Comparison of ENCODE assay signal across 15 cellular contexts in the genomic region with DNA sequence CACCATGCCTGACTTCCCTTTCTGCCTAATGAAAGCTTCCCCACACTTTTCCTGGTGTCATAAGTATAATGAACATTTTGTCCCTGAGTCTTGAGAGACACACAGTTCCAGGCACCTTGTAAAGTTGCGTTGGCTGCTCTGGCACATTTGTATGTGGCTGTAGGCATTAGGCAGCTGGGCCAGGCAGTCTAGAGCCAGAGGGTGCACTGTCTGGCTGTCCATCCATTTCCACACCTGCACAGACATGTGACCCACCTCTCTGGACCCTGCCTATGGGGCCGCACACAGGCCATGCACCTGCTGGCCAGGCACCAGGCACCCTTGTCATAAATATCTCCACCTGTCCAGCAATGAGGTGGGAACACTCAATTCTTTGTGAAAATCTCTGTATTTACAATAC. TPM values are rescaled to one million over a fixed set of nuclear protein-coding genes. Genes with fewer than 3 reads are reported as not detected.
"Had no signal": no experiment of that assay in that cellular context is flagged by ENCODE, and none has a peak within 500 bp of the region (broad histone marks: within the 10 kb centered on the region; RNA-seq: fewer than 3 reads in every experiment).

No MANE protein-coding gene starts in this region.

- H3K9me3 ChIP-seq: adrenal gland, psoas muscle, right lobe of liver had no signal

- H3K27me3 Mint-ChIP-seq: activated B cell treated with CpG ODN at 0.5 μM for 24 hours; activated CD4-positive, alpha-beta T cell treated with anti-CD3 and anti-CD28 coated beads, Interleukin-2, amount 10 ng/mL, durations not matched to agents 24 days and 14 days; activated naive CD4-positive, alpha-beta T cell treated with anti-CD3 and anti-CD28 coated beads, Interleukin-2, amount 10 ng/mL, durations not matched to agents 7 days and 5 days; activated T-helper 17 cell treated with anti-CD3 and anti-CD28 coated beads, Interleukin-2, amount 50 U/mL, for 72 hours had no signal

- H3K27ac ChIP-seq: adrenal gland, cardiac muscle cell, psoas muscle, right lobe of liver, spleen had no signal

- DNase-seq: activated B cell treated with CpG ODN at 0.5 μM for 24 hours; activated CD4-positive, alpha-beta T cell treated with anti-CD3 and anti-CD28 coated beads, Interleukin-2, amount 10 ng/mL, durations not matched to agents 24 days and 14 days; activated naive CD4-positive, alpha-beta T cell treated with anti-CD3 and anti-CD28 coated beads, Interleukin-2, amount 10 ng/mL, durations not matched to agents 7 days and 5 days; nephron progenitor cell; psoas muscle had no signal

- H3K36me3 ChIP-seq: adrenal gland, cardiac muscle cell, right lobe of liver had no signal

- H3K27ac Mint-ChIP-seq: activated B cell treated with CpG ODN at 0.5 μM for 24 hours; activated CD4-positive, alpha-beta T cell treated with anti-CD3 and anti-CD28 coated beads, Interleukin-2, amount 10 ng/mL, durations not matched to agents 24 days and 14 days; activated naive CD4-positive, alpha-beta T cell treated with anti-CD3 and anti-CD28 coated beads, Interleukin-2, amount 10 ng/mL, durations not matched to agents 7 days and 5 days; activated T-helper 17 cell treated with anti-CD3 and anti-CD28 coated beads, Interleukin-2, amount 50 U/mL, for 72 hours; nephron progenitor cell; T-helper 2 cell treated with Interferon-gamma antibody and Interleukin-4, amounts not matched to agents 5 μg/mL and 100 μg/mL, for 36 hours had no signal

- H3K4me3 ChIP-seq: adrenal gland, cardiac muscle cell, psoas muscle, right lobe of liver, spleen had no signal

- H3K4me1 Mint-ChIP-seq: activated B cell treated with CpG ODN at 0.5 μM for 24 hours; activated CD4-positive, alpha-beta T cell treated with anti-CD3 and anti-CD28 coated beads, Interleukin-2, amount 10 ng/mL, durations not matched to agents 24 days and 14 days; activated naive CD4-positive, alpha-beta T cell treated with anti-CD3 and anti-CD28 coated beads, Interleukin-2, amount 10 ng/mL, durations not matched to agents 7 days and 5 days; nephron progenitor cell had no signal

- ATAC-seq: activated T-helper 17 cell treated with anti-CD3 and anti-CD28 coated beads, Interleukin-2, amount 50 U/mL, for 72 hours; esophagus mucosa; psoas muscle; right lobe of liver had no signal

- H3K9me3 Mint-ChIP-seq: activated CD4-positive, alpha-beta T cell treated with anti-CD3 and anti-CD28 coated beads, Interleukin-2, amount 10 ng/mL, durations not matched to agents 24 days and 14 days; activated T-helper 17 cell treated with anti-CD3 and anti-CD28 coated beads, Interleukin-2, amount 50 U/mL, for 72 hours had no signal

- FAIRE-seq: islet of Langerhans had no signal

- H3K4me1 ChIP-seq: adrenal gland, psoas muscle, right lobe of liver had no signal

- H3K27me3 ChIP-seq: adrenal gland, cardiac muscle cell, right lobe of liver, spleen had no signal

- H3K4me3 Mint-ChIP-seq: activated B cell treated with CpG ODN at 0.5 μM for 24 hours; activated CD4-positive, alpha-beta T cell treated with anti-CD3 and anti-CD28 coated beads, Interleukin-2, amount 10 ng/mL, durations not matched to agents 24 days and 14 days; activated naive CD4-positive, alpha-beta T cell treated with anti-CD3 and anti-CD28 coated beads, Interleukin-2, amount 10 ng/mL, durations not matched to agents 7 days and 5 days; activated T-helper 17 cell treated with anti-CD3 and anti-CD28 coated beads, Interleukin-2, amount 50 U/mL, for 72 hours; nephron progenitor cell; T-helper 2 cell treated with Interferon-gamma antibody and Interleukin-4, amounts not matched to agents 5 μg/mL and 100 μg/mL, for 36 hours had no signal

RNA-seq across cellular contexts. Expression of a gene that starts 54.7 kb away (rescaled TPM):
- total RNA-seq: activated B cell treated with CpG ODN at 0.5 μM for 24 hours; activated CD4-positive, alpha-beta T cell treated with anti-CD3 and anti-CD28 coated beads, Interleukin-2, amount 10 ng/mL, durations not matched to agents 24 days and 14 days; activated T-helper 17 cell treated with anti-CD3 and anti-CD28 coated beads, Interleukin-2, amount 50 U/mL, for 72 hours; cardiac muscle cell; esophagus mucosa; liver; omental fat pad; psoas muscle; right lobe of liver had no signal
- polyA plus RNA-seq: cardiac muscle cell had no signal
